ENCODE assay signal across 21 cellular contexts in genomic region chr20:46743088-46743487, GRCh38. TPM values are rescaled to one million over a fixed set of nuclear protein-coding genes. Genes with fewer than 3 reads are reported as not detected.
DNase-seq lines count a peak whose midpoint lies in the region; ATAC-seq, FAIRE-seq and TF ChIP-seq lines count a peak whose summit lies in the region.
"Had no signal": no experiment of that assay in that cellular context is flagged by ENCODE, and none has a peak within 500 bp of the region (broad histone marks: within the 10 kb centered on the region; RNA-seq: fewer than 3 reads in every experiment).

No MANE protein-coding gene starts in this region.

- H2BK20ac ChIP-seq in H1 (ENCODE audit: low read length), result no peak overlapping the region

- no peaks in the 10 kb centered on the region; the same call in 1 of the 2 replicates for H3K23me2 ChIP-seq in H1 (ENCODE audit: low read depth, low read length)

- no peaks in the 10 kb centered on the region for H3F3A ChIP-seq in GM23338 (replicated peaks; ENCODE audit: low read depth)

- no peak overlapping the region for H2BK12ac ChIP-seq in H1 (ENCODE audit: low read depth, low read length)

- H3K9ac ChIP-seq in H1 (replicated peaks in 1 of 4; ENCODE audit: extremely low read depth in 1 of 4, low read depth in 3 of 4, low read length in 3 of 4), result no peak overlapping the region
- no peak overlapping the region for H3K9ac ChIP-seq in parathyroid adenoma

- H3K4me3 ChIP-seq in GM23338, result no peak overlapping the region
- H3K4me3 ChIP-seq in H1 (ENCODE audit: extremely low read depth in 1 of 4, insufficient read depth in 2 of 4, low read depth in 3 of 4, low read length in 4 of 4), result no peak overlapping the region
- H3K4me3 ChIP-seq in parathyroid adenoma (ENCODE audit: low read depth, low read length), result no peak overlapping the region
- H3K4me3 ChIP-seq: A549 had no signal

- no peak overlapping the region for H2BK5ac ChIP-seq in H1 (ENCODE audit: low read depth, low read length)

- no peak for FAIRE-seq in H1 (lab: Jason Lieb, UNC)
- FAIRE-seq: A549, D721Med, G401.6, GM12892, GM18507, H54, HepG2 had no signal

- no peak for TF ChIP-seq RAD21 in H1 (IDR thresholded peaks at IDR 0.05 in 1 of 2, conservative IDR thresholded peaks at IDR 0.05 in 1 of 2; ENCODE audit: low read depth in 2 of 2, low read length in 2 of 2)

- H3K27ac Mint-ChIP-seq in GM23338, result no peak overlapping the region
- H3K27ac Mint-ChIP-seq: CD4-positive, alpha-beta T cell had no signal

- H2AK5ac ChIP-seq in H1 (ENCODE audit: low read depth, low read length), result no peak overlapping the region

- TF ChIP-seq CTCF in GM23338 (conservative IDR thresholded peaks at IDR 0.05; ENCODE audit: low read depth in 2 of 2), result no peak
- no peak for TF ChIP-seq CTCF in H1 (IDR thresholded peaks at IDR 0.05; ENCODE audit: control extremely low read depth in 1 of 3, insufficient read depth in 1 of 3, low read depth in 1 of 3, low read length in 3 of 3)
- no peak for TF ChIP-seq CTCF in parathyroid adenoma (IDR thresholded peaks at IDR 0.05)

- H3K9me3 ChIP-seq in H1 (ENCODE audit: insufficient read depth in 2 of 2, low read depth in 1 of 2, low read length in 1 of 2) (no peaks in the 10 kb centered on the region; a peak in 1 of 4 replicates), parathyroid adenoma (ENCODE audit: control insufficient read depth, low read length) (no peaks in the 10 kb centered on the region)

- no peak overlapping the region for H4K8ac ChIP-seq in H1 (ENCODE audit: extremely low read depth, insufficient read depth, low read length)

- ATAC-seq in GM23338 (peak; percentile 57), GM18867 (IDR thresholded peaks at IDR 0.05; ENCODE audit: unreplicated experiment) (no peak), HG02885 (IDR thresholded peaks at IDR 0.05; ENCODE audit: poor library complexity, unreplicated experiment) (no peak)
- ATAC-seq: A549 had no signal

- H3K79me2 ChIP-seq in GM23338 (replicated peaks; ENCODE audit: insufficient read depth), result no peaks in the 10 kb centered on the region
- no peaks in the 10 kb centered on the region for H3K79me2 ChIP-seq in H1 (ENCODE audit: control insufficient read depth in 1 of 2, insufficient read depth in 2 of 2, low read length in 2 of 2)
- H3K79me2 ChIP-seq in parathyroid adenoma, result no peaks in the 10 kb centered on the region

- POLR2A ChIA-PET in H1 (lab: Charles Lee; ENCODE audit: partially characterized antibody), result no interaction called here

- no peak overlapping the region for H3K18ac ChIP-seq in H1 (ENCODE audit: extremely low read depth, low read length)

- H3K4me3 Mint-ChIP-seq in GM23338, result no peak overlapping the region
- H3K4me3 Mint-ChIP-seq: CD4-positive, alpha-beta T cell had no signal

- H3K14ac ChIP-seq in H1 (ENCODE audit: insufficient read length), result no peak overlapping the region

- H2BK15ac ChIP-seq in H1 (ENCODE audit: low read length), result no peak overlapping the region

- H3K4me1 ChIP-seq in GM23338 (ENCODE audit: insufficient read depth) (no peaks in the 10 kb centered on the region), H1 (replicated peaks in 1 of 4; ENCODE audit: control insufficient read depth in 3 of 4, insufficient read depth in 4 of 4, low read length in 3 of 4) (peaks cover 0 to 4% (median 0%) of the 10 kb centered on the region in 4 experiments; a peak in 2 of 7 replicates), parathyroid adenoma (peaks cover 3% of the 10 kb centered on the region)

- H3K27me3 Mint-ChIP-seq in GM23338 (ENCODE audit: insufficient read depth, low read depth, poor library complexity), result no peaks in the 10 kb centered on the region

- peaks cover 9% of the 10 kb centered on the region; the same call in 2 of the 3 replicates for H3K4me1 Mint-ChIP-seq in GM23338

- TF ChIP-seq EP300 in H1 (IDR thresholded peaks at IDR 0.05; ENCODE audit: borderline replicate concordance in 1 of 2, low read depth in 2 of 2, low read length in 2 of 2), result no peak

- peak overlapping the region; percentile 12 for H4K5ac ChIP-seq in H1 (ENCODE audit: insufficient read length, low read depth, low read length)

- H3K36me3 Mint-ChIP-seq in GM23338 (ENCODE audit: low read depth), result no peaks in the 10 kb centered on the region

- H3K56ac ChIP-seq in H1 (replicated peaks; ENCODE audit: insufficient read length, low read depth, low read length), result no peak overlapping the region

- DNase-seq in GM23338 (ENCODE audit: low spot score) (peak; percentile 17), H1 (ENCODE audit: low read depth in 1 of 2, low spot score in 2 of 2) (no peak), left kidney (ENCODE audit: low read depth, low spot score) (peak; percentile 38), glomerular visceral epithelial cell (ENCODE audit: extremely low spot score) (no peak), iPS-NIHi7 (ENCODE audit: extremely low spot score) (no peak)
- DNase-seq: AML-193; Caco-2; CD4-positive, alpha-beta T cell; HCEC 1CT had no signal

- 70% methylated on average over 5 of the region's 5 CpGs; no CpG with 5 or more reads in 1 of the 2 experiments for WGBS in H1 (ENCODE audit: extremely low coverage in 1 of 2, insufficient coverage in 1 of 2, insufficient read length in 1 of 2, insufficient replicate concordance in 2 of 2, low coverage in 1 of 2, low lambda C conversion rate in 2 of 2, missing lambda C conversion rate in 1 of 2), 2 experiments

- H4K91ac ChIP-seq in H1 (replicated peaks; ENCODE audit: insufficient read length, low read length), result no peak overlapping the region

- H3K79me1 ChIP-seq in H1 (ENCODE audit: low read depth, low read length), result no peaks in the 10 kb centered on the region

- no peak overlapping the region for H3K23ac ChIP-seq in H1 (ENCODE audit: insufficient read length)

- H3K9me2 ChIP-seq in GM23338 (ENCODE audit: insufficient read depth), result no peaks in the 10 kb centered on the region

- H2AFZ ChIP-seq in GM23338 (peak overlapping the region; percentile 90), H1 (ENCODE audit: low read length) (peak overlapping the region; percentile 98), parathyroid adenoma (peak overlapping the region; percentile 51)

- H3K4ac ChIP-seq in H1 (replicated peaks; ENCODE audit: insufficient read length, low read depth, low read length), result no peak overlapping the region

- CTCF ChIA-PET in H1 (lab: Charles Lee; ENCODE audit: partially characterized antibody), result interaction anchor here (0.6 to 2.2 kb wide), 4 partner anchors 9 to 67 kb away, joined by 3 to 5 read pairs (median 4); no protein-coding TSS in a partner anchor

- no peaks in the 10 kb centered on the region; the same call in 1 of the 3 replicates for H3K9me3 Mint-ChIP-seq in GM23338
- H3K9me3 Mint-ChIP-seq: CD4-positive, alpha-beta T cell had no signal

- H3K4me2 ChIP-seq in GM23338 (no peak overlapping the region), H1 (ENCODE audit: insufficient read depth in 1 of 2, low read depth in 2 of 2, low read length in 2 of 2) (no peak overlapping the region; a peak in 1 of 4 replicates), parathyroid adenoma (ENCODE audit: low read length) (no peak overlapping the region)
- H3K4me2 ChIP-seq: A549 had no signal

- H2BK120ac ChIP-seq in H1 (replicated peaks; ENCODE audit: low read depth, low read length), result no peak overlapping the region

- H3K27me3 ChIP-seq in GM23338 (ENCODE audit: insufficient read depth) (no peaks in the 10 kb centered on the region), H1 (replicated peaks in 1 of 4; ENCODE audit: control insufficient read depth in 3 of 4, extremely low read depth in 1 of 4, insufficient read depth in 3 of 4, low read length in 3 of 4) (no peaks in the 10 kb centered on the region), parathyroid adenoma (ENCODE audit: control insufficient read depth, insufficient read depth, low read length) (no peaks in the 10 kb centered on the region)

- H3K36me3 ChIP-seq in GM23338 (ENCODE audit: insufficient read depth) (no peaks in the 10 kb centered on the region), H1 (ENCODE audit: control insufficient read depth in 2 of 4, insufficient read depth in 4 of 4, low read length in 3 of 4) (no peaks in the 10 kb centered on the region), parathyroid adenoma (ENCODE audit: control insufficient read depth, insufficient read depth, low read length) (no peaks in the 10 kb centered on the region)

- H4K20me1 ChIP-seq in GM23338 (replicated peaks; ENCODE audit: insufficient read depth), result no peaks in the 10 kb centered on the region
- H4K20me1 ChIP-seq in H1 (replicated peaks in 1 of 2; ENCODE audit: control insufficient read depth in 1 of 2, insufficient read depth in 2 of 2, low read length in 2 of 2), result no peaks in the 10 kb centered on the region

- no peak overlapping the region for H3K27ac ChIP-seq in GM23338 (ENCODE audit: low read depth)
- H3K27ac ChIP-seq in H1 (ENCODE audit: low read depth, low read length), result no peak overlapping the region
- H3K27ac ChIP-seq in parathyroid adenoma, result no peak overlapping the region
- H3K27ac ChIP-seq: 22Rv1, A549, C4-2B had no signal

- no peak for TF ChIP-seq POLR2A in H1 (IDR thresholded peaks at IDR 0.05; ENCODE audit: control extremely low read depth in 1 of 2, low read depth in 2 of 2, low read length in 2 of 2)

TF ChIP-seq in H1, 55 proteins besides CTCF, POLR2A, EP300 and RAD21 (continues in another document):
- no peak for TF ChIP-seq POU5F1 (IDR thresholded peaks at IDR 0.05; ENCODE audit: low read depth, low read length)

RNA-seq across cellular contexts. Expression of gene SLC2A10, which starts 33.6 kb away (rescaled TPM):
- 7.9 and 14.6 TPM in 2 replicates for total RNA-seq in GM23338 (2014; rRNA removed; shearing (Covaris generic))
- polyA plus RNA-seq in GM23338 (2016; fragmentation: Nextera tagmentation; extraction: Ambion mirVana), result 4.3 and 4.9 TPM in 2 replicates
- 9.7 and 9.9 TPM in 2 replicates for total RNA-seq in H1 (2021; fragmentation: NEBNext Ultra II Directional; extraction: Animal tissue kit (Norgen Biotek cat#: 25700))
- polyA plus RNA-seq in H1 (2011; rRNA removed), result 9.0 and 11.9 TPM in 2 replicates
- polyA plus RNA-seq in H1 (2011; cell fraction: cytosol; rRNA removed), result 8.0 TPM
- polyA plus RNA-seq in H1 (2011; cell fraction: nucleus; rRNA removed), result 8.4 TPM
- polyA plus RNA-seq in H1 (2012, experiment 1 of 2), result 6.6 to 8.4 TPM (median 7.0 TPM) in 4 replicates
- 5.1 TPM for polyA plus RNA-seq in H1 (2012, experiment 2 of 2)
- 9.4 TPM for polyA plus RNA-seq in H1 (2013, experiment 1 of 2)
- 9.3 TPM for polyA plus RNA-seq in H1 (2013, experiment 2 of 2)
- polyA minus RNA-seq in H1 (2011; rRNA and poly(A)+ RNA removed), result 14.3 and 14.7 TPM in 2 replicates
- polyA minus RNA-seq in H1 (2011; cell fraction: cytosol; rRNA and poly(A)+ RNA removed), result 14.3 TPM
- polyA minus RNA-seq in H1 (2011; cell fraction: nucleus; rRNA and poly(A)+ RNA removed), result 13.5 TPM
- total RNA-seq: CD4-positive, alpha-beta T cell had no signal

RNA-seq across cellular contexts. Expression of gene TP53RK, which starts 53.8 kb away (rescaled TPM):
- 24.3 and 26.0 TPM in 2 replicates for total RNA-seq in GM23338 (2014; rRNA removed; shearing (Covaris generic))
- polyA plus RNA-seq in GM23338 (2016; fragmentation: Nextera tagmentation; extraction: Ambion mirVana), result 23.1 and 24.2 TPM in 2 replicates
- total RNA-seq in H1 (2021; fragmentation: NEBNext Ultra II Directional; extraction: Animal tissue kit (Norgen Biotek cat#: 25700)), result 16.3 TPM in 2 replicates
- polyA plus RNA-seq in H1 (2011; rRNA removed), result 8.5 and 8.7 TPM in 2 replicates
- polyA plus RNA-seq in H1 (2011; cell fraction: cytosol; rRNA removed), result 8.8 TPM
- 6.9 TPM for polyA plus RNA-seq in H1 (2011; cell fraction: nucleus; rRNA removed)
- 9.7 to 12.2 TPM (median 10.6 TPM) in 4 replicates for polyA plus RNA-seq in H1 (2012, experiment 1 of 2)
- 11.4 TPM for polyA plus RNA-seq in H1 (2012, experiment 2 of 2)
- polyA plus RNA-seq in H1 (2013, experiment 1 of 2), result 12.9 TPM
- polyA plus RNA-seq in H1 (2013, experiment 2 of 2), result 12.9 TPM
- polyA minus RNA-seq in H1 (2011; rRNA and poly(A)+ RNA removed), result 8.1 and 9.2 TPM in 2 replicates
- polyA minus RNA-seq in H1 (2011; cell fraction: cytosol; rRNA and poly(A)+ RNA removed), result 8.0 TPM
- polyA minus RNA-seq in H1 (2011; cell fraction: nucleus; rRNA and poly(A)+ RNA removed), result 10.1 TPM

Comparison
In these comparisons a context has a peak if more than half of its experiments do, and no peak if none do; other contexts are left out.
1. DNase-seq: peak in GM23338 (single experiment) and left kidney (single experiment); none in H1 (0 of 2), glomerular visceral epithelial cell (single experiment) and iPS-NIHi7 (single experiment).
2. Peak in every context shown above with its lines, with median percentiles within 50 percentile points of each other: H2AFZ ChIP-seq.